16 cellular contexts compared by ENCODE assay signal in the genomic region with DNA sequence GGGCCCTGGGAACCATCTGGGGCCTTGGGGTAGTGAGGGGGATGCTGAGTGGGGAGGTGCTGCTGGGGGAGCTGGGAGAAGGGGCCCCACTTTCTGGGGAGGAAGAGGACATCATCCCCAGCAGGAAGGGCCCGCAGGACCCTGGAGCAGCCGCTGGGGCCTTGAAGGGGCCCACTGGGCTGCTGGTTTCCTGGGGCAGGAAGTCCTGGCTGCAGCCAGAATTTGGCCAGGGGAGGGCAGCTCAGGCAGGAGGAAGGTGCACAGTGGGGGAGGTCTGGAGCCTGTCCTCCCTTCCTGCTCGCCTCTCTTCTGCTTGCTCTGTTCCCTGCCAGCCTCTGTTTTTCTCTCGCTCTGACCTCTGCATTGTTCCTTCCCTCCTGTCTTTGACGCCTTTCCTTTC. TPM values are rescaled to one million over a fixed set of nuclear protein-coding genes. Genes with fewer than 3 reads are reported as not detected.
DNase-seq lines count a peak whose midpoint lies in the region; ATAC-seq and TF ChIP-seq lines count a peak whose summit lies in the region.
"Had no signal": no experiment of that assay in that cellular context is flagged by ENCODE, and none has a peak within 500 bp of the region (broad histone marks: within the 10 kb centered on the region; RNA-seq: fewer than 3 reads in every experiment).

No MANE protein-coding gene starts in this region.

- H3K27ac Mint-ChIP-seq in GM23338 (peak overlapping the region; percentile 71), neural progenitor cell (peak overlapping the region; percentile 91)
- no peak overlapping the region for H3K27ac Mint-ChIP-seq in natural killer cell treated with Interleukin-12 subunit alpha and Interleukin-12 subunit beta and Interleukin-15 and Interleukin-18, amount 100 ng/mL, for 72 hours
- H3K27ac Mint-ChIP-seq: activated CD4-positive, alpha-beta memory T cell treated with anti-CD3 and anti-CD28 coated beads for 36 hours; activated naive CD8-positive, alpha-beta T cell treated with anti-CD3 and anti-CD28 coated beads for 36 hours; CD4-positive, alpha-beta T cell; effector memory CD8-positive, alpha-beta T cell had no signal

- no peaks in the 10 kb centered on the region for H3K9me2 ChIP-seq in GM23338 (ENCODE audit: insufficient read depth)
- H3K9me2 ChIP-seq in PC-3 (replicated peaks; ENCODE audit: low read length): no peaks in the 10 kb centered on the region

- H3K27me3 Mint-ChIP-seq in GM23338 (ENCODE audit: insufficient read depth, low read depth, poor library complexity) (peaks cover 17% of the 10 kb centered on the region), neural progenitor cell (ENCODE audit: insufficient read depth, low read depth) (peaks cover 4% of the 10 kb centered on the region)
- H3K27me3 Mint-ChIP-seq in natural killer cell treated with Interleukin-12 subunit alpha and Interleukin-12 subunit beta and Interleukin-15 and Interleukin-18, amount 100 ng/mL, for 72 hours: peaks cover 0 to 3% of the 10 kb centered on the region in 2 donors
- H3K27me3 Mint-ChIP-seq: activated CD4-positive, alpha-beta memory T cell treated with anti-CD3 and anti-CD28 coated beads for 36 hours; activated naive CD8-positive, alpha-beta T cell treated with anti-CD3 and anti-CD28 coated beads for 36 hours; CD4-positive, alpha-beta T cell had no signal

- intact Hi-C loops in PC-3 (cut with micrococcal nuclease): no loop called here

- DNase-seq in GM23338 (ENCODE audit: low spot score): peak; percentile 67
- DNase-seq in PC-3: no peak
- no peak for DNase-seq in epithelial cell of prostate (ENCODE audit: low read depth, low spot score)
- DNase-seq in neural progenitor cell (ENCODE audit: low spot score): peak; percentile 55
- DNase-seq in natural killer cell treated with Interleukin-12 subunit alpha and Interleukin-12 subunit beta and Interleukin-15 and Interleukin-18, amount 100 ng/mL, for 72 hours (ENCODE audit: low spot score): no peak
- no peak for DNase-seq in NCI-H2171 (lab: John Stamatoyannopoulos, UW)
- DNase-seq in central memory CD4-positive, alpha-beta T cell: no peak
- no peak for DNase-seq in cerebellar cortex (ENCODE audit: low spot score)
- DNase-seq: activated CD4-positive, alpha-beta memory T cell treated with anti-CD3 and anti-CD28 coated beads for 36 hours; activated naive CD8-positive, alpha-beta T cell treated with anti-CD3 and anti-CD28 coated beads for 36 hours; CD4-positive, alpha-beta T cell; effector memory CD8-positive, alpha-beta T cell; natural killer cell; stimulated activated CD4-positive, alpha-beta T cell treated with anti-CD3 and anti-CD28 coated beads, Interleukin-1b, Interleukin-23, amount 100 ng/mL, for 48 hours; stimulated activated naive CD8-positive, alpha-beta T cell treated with anti-CD3 and anti-CD28 coated beads, Interleukin-15, Interleukin-2, amounts not matched to agents 100 U/mL and 50 U/mL, for 24 hours had no signal

- H3K36me3 ChIP-seq in GM23338 (ENCODE audit: insufficient read depth): no peaks in the 10 kb centered on the region
- H3K36me3 ChIP-seq in PC-3 (ENCODE audit: low read depth, low read length): no peaks in the 10 kb centered on the region
- no peaks in the 10 kb centered on the region for H3K36me3 ChIP-seq in neural progenitor cell
- H3K36me3 ChIP-seq: SJSA1 had no signal

- H3K36me3 Mint-ChIP-seq in GM23338 (ENCODE audit: low read depth) (no peaks in the 10 kb centered on the region; the same call in 2 of the 3 replicates), neural progenitor cell (no peaks in the 10 kb centered on the region)
- H3K36me3 Mint-ChIP-seq in natural killer cell treated with Interleukin-12 subunit alpha and Interleukin-12 subunit beta and Interleukin-15 and Interleukin-18, amount 100 ng/mL, for 72 hours: no peaks in the 10 kb centered on the region
- H3K36me3 Mint-ChIP-seq: activated CD4-positive, alpha-beta memory T cell treated with anti-CD3 and anti-CD28 coated beads for 36 hours; activated naive CD8-positive, alpha-beta T cell treated with anti-CD3 and anti-CD28 coated beads for 36 hours; natural killer cell had no signal

- peaks cover 30% of the 10 kb centered on the region for H3K4me1 ChIP-seq in GM23338 (ENCODE audit: insufficient read depth)
- peaks cover 6% of the 10 kb centered on the region for H3K4me1 ChIP-seq in PC-3 (ENCODE audit: insufficient read depth, low read length)
- H3K4me1 ChIP-seq in neural progenitor cell: peaks cover 24% of the 10 kb centered on the region

- H3K9ac ChIP-seq in PC-3 (ENCODE audit: low read length): no peak overlapping the region
- no peak overlapping the region for H3K9ac ChIP-seq in neural progenitor cell

- H3F3A ChIP-seq in GM23338 (replicated peaks; ENCODE audit: low read depth) (0 out of 2 replicates have a peak, but pooled peaks cover 2% of the 10 kb centered on the region), PC-3 (ENCODE audit: low read length, unreplicated experiment) (no peaks in the 10 kb centered on the region), neural progenitor cell (ENCODE audit: low read depth) (peaks cover 14% of the 10 kb centered on the region)

- H2AFZ ChIP-seq in GM23338 (peak overlapping the region; percentile 76), PC-3 (ENCODE audit: low read length) (no peak overlapping the region), neural progenitor cell (replicated peaks) (peak overlapping the region; percentile 85)

- H3K79me2 ChIP-seq in GM23338 (replicated peaks; ENCODE audit: insufficient read depth): no peaks in the 10 kb centered on the region
- no peaks in the 10 kb centered on the region for H3K79me2 ChIP-seq in PC-3 (ENCODE audit: low read length)
- H3K79me2 ChIP-seq in neural progenitor cell (ENCODE audit: low read depth): no peaks in the 10 kb centered on the region

- TF ChIP-seq CTCF in GM23338 (conservative IDR thresholded peaks at IDR 0.05; ENCODE audit: low read depth in 2 of 2): peak in 1 of 2 experiments; percentile 24; a peak in 1 of 4 replicates
- no peak for TF ChIP-seq CTCF in PC-3 (conservative IDR thresholded peaks at IDR 0.05; ENCODE audit: low read depth, low read length)
- no peak for TF ChIP-seq CTCF in neural progenitor cell (IDR thresholded peaks at IDR 0.05)

- ATAC-seq in GM23338 (peak; percentile 63), PC-3 (peak; percentile 48; the same call in 1 of the 2 replicates)
- ATAC-seq in natural killer cell treated with Interleukin-12 subunit alpha and Interleukin-12 subunit beta and Interleukin-15 and Interleukin-18, amount 100 ng/mL, for 72 hours: no peak
- ATAC-seq: effector memory CD8-positive, alpha-beta T cell; natural killer cell; stimulated activated naive CD8-positive, alpha-beta T cell treated with anti-CD3 and anti-CD28 coated beads, Interleukin-15, Interleukin-2, amounts not matched to agents 100 U/mL and 50 U/mL, for 24 hours had no signal

- H3K4me1 Mint-ChIP-seq in GM23338: peaks cover 59% of the 10 kb centered on the region
- H3K4me1 Mint-ChIP-seq in neural progenitor cell: peaks cover 54% of the 10 kb centered on the region
- H3K4me1 Mint-ChIP-seq in natural killer cell treated with Interleukin-12 subunit alpha and Interleukin-12 subunit beta and Interleukin-15 and Interleukin-18, amount 100 ng/mL, for 72 hours (ENCODE audit: low read depth in 2 of 2): peaks cover 8 to 9% of the 10 kb centered on the region in 2 donors
- H3K4me1 Mint-ChIP-seq: activated naive CD8-positive, alpha-beta T cell treated with anti-CD3 and anti-CD28 coated beads for 36 hours had no signal

- H4K20me1 ChIP-seq in GM23338 (replicated peaks; ENCODE audit: insufficient read depth) (no peaks in the 10 kb centered on the region), PC-3 (ENCODE audit: low read length) (no peaks in the 10 kb centered on the region), neural progenitor cell (ENCODE audit: low read depth) (no peaks in the 10 kb centered on the region)

- H3K27me3 ChIP-seq in GM23338 (ENCODE audit: insufficient read depth) (no peaks in the 10 kb centered on the region), PC-3 (ENCODE audit: low read length) (no peaks in the 10 kb centered on the region), neural progenitor cell (no peaks in the 10 kb centered on the region)
- H3K27me3 ChIP-seq: SJSA1 had no signal

- H3K9me3 ChIP-seq in PC-3 (ENCODE audit: low read length): no peaks in the 10 kb centered on the region
- no peaks in the 10 kb centered on the region for H3K9me3 ChIP-seq in neural progenitor cell (ENCODE audit: low read depth)
- H3K9me3 ChIP-seq: SJSA1 had no signal

- BruUV-seq in PC-3 (replicated peaks; lab: Mats Ljungman, UMichigan): no TSS peak

- H3K4me2 ChIP-seq in GM23338 (peak overlapping the region; percentile 67), PC-3 (ENCODE audit: low read length) (no peak overlapping the region), neural progenitor cell (peak overlapping the region; percentile 53)

- H3K9me3 Mint-ChIP-seq in GM23338 (no peaks in the 10 kb centered on the region; the same call in 2 of the 3 replicates), neural progenitor cell (no peaks in the 10 kb centered on the region)
- no peaks in the 10 kb centered on the region for H3K9me3 Mint-ChIP-seq in natural killer cell treated with Interleukin-12 subunit alpha and Interleukin-12 subunit beta and Interleukin-15 and Interleukin-18, amount 100 ng/mL, for 72 hours
- H3K9me3 Mint-ChIP-seq: activated CD4-positive, alpha-beta memory T cell treated with anti-CD3 and anti-CD28 coated beads for 36 hours; activated naive CD8-positive, alpha-beta T cell treated with anti-CD3 and anti-CD28 coated beads for 36 hours; CD4-positive, alpha-beta T cell; effector memory CD8-positive, alpha-beta T cell; natural killer cell had no signal

- CTCF ChIA-PET in PC-3 (lab: Charles Lee): no interaction called here

- no peak overlapping the region for H3K4me3 ChIP-seq in GM23338
- H3K4me3 ChIP-seq in PC-3 (ENCODE audit: low read length): no peak overlapping the region
- no peak overlapping the region for H3K4me3 ChIP-seq in neural progenitor cell
- H3K4me3 ChIP-seq: SJSA1 had no signal

- POLR2A ChIA-PET in PC-3 (lab: Charles Lee; ENCODE audit: unreplicated experiment): interaction anchor here (0.6 kb wide), 1 partner anchor 18 kb away, joined by 9 read pairs; no protein-coding TSS in a partner anchor

- H3K4me3 Mint-ChIP-seq in GM23338 (peak overlapping the region; percentile 20; the same call in 1 of the 3 replicates), neural progenitor cell (peak overlapping the region; percentile 38)
- H3K4me3 Mint-ChIP-seq in natural killer cell treated with Interleukin-12 subunit alpha and Interleukin-12 subunit beta and Interleukin-15 and Interleukin-18, amount 100 ng/mL, for 72 hours: no peak overlapping the region
- H3K4me3 Mint-ChIP-seq: activated CD4-positive, alpha-beta memory T cell treated with anti-CD3 and anti-CD28 coated beads for 36 hours; activated naive CD8-positive, alpha-beta T cell treated with anti-CD3 and anti-CD28 coated beads for 36 hours; CD4-positive, alpha-beta T cell; effector memory CD8-positive, alpha-beta T cell; natural killer cell had no signal

- H3K27ac ChIP-seq in GM23338 (ENCODE audit: low read depth) (0 out of 2 replicates have a peak overlapping the region, but pooled peaks have one; percentile 76), PC-3 (ENCODE audit: low read length) (no peak overlapping the region), epithelial cell of prostate (peak overlapping the region; percentile 33), neural progenitor cell (peak overlapping the region; percentile 61)
- H3K27ac ChIP-seq: SJSA1 had no signal

RNA-seq across cellular contexts. Expression of a gene that starts 23.8 kb away (rescaled TPM):
- total RNA-seq in GM23338 (2014; rRNA removed; shearing (Covaris generic)): 2.7 and 3.7 TPM in 2 replicates
- polyA plus RNA-seq in GM23338 (2016; fragmentation: Nextera tagmentation; extraction: Ambion mirVana): 1.6 and 2.0 TPM in 2 replicates
- total RNA-seq in PC-3 (2014; rRNA removed): 4.1 and 5.0 TPM in 2 replicates
- 0.51 and 1.7 TPM in 2 replicates for total RNA-seq in neural progenitor cell (ENCODE audit: low replicate concordance)
- under 1 TPM; 0.33 to 0.52 TPM for total RNA-seq in natural killer cell treated with Interleukin-12 subunit alpha and Interleukin-12 subunit beta and Interleukin-15 and Interleukin-18, amount 100 ng/mL, for 72 hours

RNA-seq across cellular contexts. Expression of a gene that starts 51.5 kb away (rescaled TPM):
- total RNA-seq in GM23338 (2014; rRNA removed; shearing (Covaris generic)): 0.10 TPM in 1 of 2 replicates, not detected in the other
- polyA plus RNA-seq in GM23338 (2016; fragmentation: Nextera tagmentation; extraction: Ambion mirVana): not detected in 2 replicates
- total RNA-seq in PC-3 (2014; rRNA removed): not detected in 2 replicates
- not detected in 2 replicates for total RNA-seq in neural progenitor cell (ENCODE audit: low replicate concordance)
- not detected for total RNA-seq in natural killer cell treated with Interleukin-12 subunit alpha and Interleukin-12 subunit beta and Interleukin-15 and Interleukin-18, amount 100 ng/mL, for 72 hours
- total RNA-seq: activated CD4-positive, alpha-beta memory T cell treated with anti-CD3 and anti-CD28 coated beads for 36 hours; activated naive CD8-positive, alpha-beta T cell treated with anti-CD3 and anti-CD28 coated beads for 36 hours; CD4-positive, alpha-beta T cell; natural killer cell; SJSA1 had no signal

Comparison
In these comparisons a context has a peak if more than half of its experiments do, and no peak if none do; other contexts are left out.
1. ATAC-seq: peak in GM23338 (single experiment) and PC-3 (single experiment); none in natural killer cell treated with Interleukin-12 subunit alpha and Interleukin-12 subunit beta and Interleukin-15 and Interleukin-18, amount 100 ng/mL, for 72 hours (0 of 2).
2. DNase-seq: peak in GM23338 (single experiment) and neural progenitor cell (single experiment); none in PC-3 (single experiment), epithelial cell of prostate (single experiment), natural killer cell treated with Interleukin-12 subunit alpha and Interleukin-12 subunit beta and Interleukin-15 and Interleukin-18, amount 100 ng/mL, for 72 hours (single experiment), NCI-H2171 (single experiment), central memory CD4-positive, alpha-beta T cell (single experiment) and cerebellar cortex (single experiment).
3. H3K27ac Mint-ChIP-seq: peak in GM23338 (single experiment) and neural progenitor cell (single experiment); none in natural killer cell treated with Interleukin-12 subunit alpha and Interleukin-12 subunit beta and Interleukin-15 and Interleukin-18, amount 100 ng/mL, for 72 hours (0 of 2).